ENCODE assay signal across 2 cellular contexts in genomic region chr5:51388488-51389325, GRCh38.
TF ChIP-seq lines count a peak whose summit lies in the region.

No MANE protein-coding gene starts in this region.

TF ChIP-seq in HepG2, 621 proteins besides CTCF, POLR2A, EP300 and RAD21:
- no peak for TF ChIP-seq ATF4 (CRISPR knock-in tag; IDR thresholded peaks at IDR 0.05)
- TF ChIP-seq MYPOP (CRISPR knock-in tag; IDR thresholded peaks at IDR 0.05), result no peak
- no peak for TF ChIP-seq ZSCAN21 (CRISPR knock-in tag; IDR thresholded peaks at IDR 0.05; ENCODE audit: borderline replicate concordance)
- TF ChIP-seq ZNF12 (CRISPR knock-in tag; IDR thresholded peaks at IDR 0.05), result no peak
- TF ChIP-seq ZNF724P (CRISPR knock-in tag; IDR thresholded peaks at IDR 0.05; ENCODE audit: borderline replicate concordance), result no peak
- no peak for TF ChIP-seq ZSCAN30 (CRISPR knock-in tag; IDR thresholded peaks at IDR 0.05)
- TF ChIP-seq ZNF879 (CRISPR knock-in tag; IDR thresholded peaks at IDR 0.05), result no peak
- no peak for TF ChIP-seq ZNF280D (CRISPR knock-in tag; IDR thresholded peaks at IDR 0.05)
- TF ChIP-seq ZNF678 (CRISPR knock-in tag; IDR thresholded peaks at IDR 0.05), result no peak
- TF ChIP-seq ZNF557 (CRISPR knock-in tag; IDR thresholded peaks at IDR 0.05), result no peak
- TF ChIP-seq ZNF670 (CRISPR knock-in tag; IDR thresholded peaks at IDR 0.05; ENCODE audit: borderline replicate concordance), result no peak
- TF ChIP-seq CREM (IDR thresholded peaks at IDR 0.05), result no peak
- no peak for TF ChIP-seq CREM (CRISPR knock-in tag; IDR thresholded peaks at IDR 0.05)
- TF ChIP-seq THYN1 (CRISPR knock-in tag; IDR thresholded peaks at IDR 0.05; ENCODE audit: borderline replicate concordance, low read depth), result no peak
- TF ChIP-seq ARNT2 (CRISPR knock-in tag; IDR thresholded peaks at IDR 0.05; ENCODE audit: low read depth), result no peak
- no peak for TF ChIP-seq CBX5 (CRISPR knock-in tag; IDR thresholded peaks at IDR 0.05; ENCODE audit: borderline replicate concordance)
- TF ChIP-seq GTF2F1 (IDR thresholded peaks at IDR 0.05; ENCODE audit: low read length), result no peak
- no peak for TF ChIP-seq STAT6 (CRISPR knock-in tag; IDR thresholded peaks at IDR 0.05; ENCODE audit: borderline replicate concordance)

TF ChIP-seq in H1, 55 proteins besides CTCF, POLR2A, EP300 and RAD21:
- TF ChIP-seq POLR2AphosphoS5 (IDR thresholded peaks at IDR 0.05; ENCODE audit: low read depth, low read length) (no peak), RFX5 (IDR thresholded peaks at IDR 0.05; ENCODE audit: borderline replicate concordance, low read depth, low read length) (no peak), CBX8 (IDR thresholded peaks at IDR 0.05; ENCODE audit: borderline replicate concordance, low read depth, low read length) (0 out of 2 replicates have a peak, but pooled peaks have one; percentile 76), SUZ12 (IDR thresholded peaks at IDR 0.05; ENCODE audit: low read length) (peak; percentile 54), BRCA1 (IDR thresholded peaks at IDR 0.05; ENCODE audit: low read depth, low read length) (no peak), EZH2 (IDR thresholded peaks at IDR 0.05; ENCODE audit: low read depth, low read length, severe bottlenecking) (peak; percentile 13), RNF2 (IDR thresholded peaks at IDR 0.05; ENCODE audit: borderline replicate concordance, low read depth, low read length, missing control alignments, poor library complexity, severe bottlenecking) (peak; percentile 85)
